Comparison of ENCODE assay signal across 8 cellular contexts in the genomic region with DNA sequence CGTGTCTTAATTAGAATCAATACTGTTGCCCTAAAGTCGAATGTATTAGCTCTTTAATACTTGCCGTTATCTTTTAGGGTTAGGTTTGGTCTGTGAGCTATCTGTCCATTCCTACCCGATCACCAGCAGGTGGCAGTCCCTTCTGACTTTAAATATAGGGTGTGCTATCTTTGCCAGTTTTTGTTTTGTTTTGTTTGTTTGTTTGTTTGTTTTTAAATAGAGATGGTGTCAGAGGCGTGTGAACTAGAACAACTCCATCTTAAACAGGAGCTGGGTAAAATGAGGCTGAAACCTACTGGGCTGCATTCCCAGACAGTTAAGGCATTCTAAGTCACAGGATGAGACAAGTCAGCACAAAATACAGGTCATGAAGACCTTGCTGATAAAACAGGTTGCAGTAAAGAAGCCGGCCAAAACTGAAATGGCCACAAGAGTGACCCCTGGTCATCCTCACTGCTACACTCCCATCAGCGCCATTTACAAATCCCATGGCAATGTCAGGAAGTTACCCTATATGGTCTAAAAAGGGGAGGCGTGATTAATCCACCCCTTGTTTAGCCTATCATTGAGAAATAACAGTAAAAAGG. TPM values are rescaled to one million over a fixed set of nuclear protein-coding genes. Genes with fewer than 3 reads are reported as not detected.
DNase-seq lines count a peak whose midpoint lies in the region; ATAC-seq and TF ChIP-seq lines count a peak whose summit lies in the region.

No MANE protein-coding gene starts in this region.

- peaks cover 14% of the 10 kb centered on the region for H4K20me1 ChIP-seq in SK-N-SH (ENCODE audit: insufficient read depth)

- H3K9me3 ChIP-seq in SK-N-SH (no peaks in the 10 kb centered on the region), iPS DF 6.9 (ENCODE audit: control insufficient read depth, insufficient read depth, low read length) (no peaks in the 10 kb centered on the region)

- ATAC-seq in Right ventricle myocardium superior (ENCODE audit: poor library complexity) (peak; percentile 47), sciatic nerve (peak; percentile 52)

- peaks cover 67% of the 10 kb centered on the region for H3K79me2 ChIP-seq in SK-N-SH (ENCODE audit: insufficient read depth)

- no peak for TF ChIP-seq EP300 in SK-N-SH (IDR thresholded peaks at IDR 0.05; ENCODE audit: borderline replicate concordance in 1 of 2, low read depth in 1 of 2, low read length in 1 of 2)

- no peak for DNase-seq in Right ventricle myocardium superior
- DNase-seq in cardiac septum (ENCODE audit: low spot score): no peak
- peak; percentile 61 for DNase-seq in KBM-7
- peak; percentile 62 for DNase-seq in SK-N-SH
- DNase-seq in astrocyte of the spinal cord (ENCODE audit: low read depth, low spot score): peak; percentile 61
- no peak for DNase-seq in iPS DF 6.9 (ENCODE audit: low read depth, low spot score)
- DNase-seq in sciatic nerve (ENCODE audit: low spot score): no peak
- DNase-seq in NCI-H774 (lab: John Stamatoyannopoulos, UW): no peak

- no peaks in the 10 kb centered on the region for H3K9me2 ChIP-seq in SK-N-SH

- H3K4me2 ChIP-seq in SK-N-SH: peak overlapping the region; percentile 90

- 24% methylated on average over 8 of the region's 8 CpGs for WGBS in SK-N-SH (ENCODE audit: low lambda C conversion rate)
- WGBS in iPS DF 6.9 (ENCODE audit: insufficient coverage, insufficient read length): no CpG with 5 or more reads among the region's 8 CpGs

- in situ Hi-C loops in KBM-7 (cut with MboI; ENCODE audit: low pct_unique_long_range_greater_than_20kb, low sequenced_read_pairs) (no loop called here), astrocyte of the spinal cord (cut with HindIII; ENCODE audit: low sequenced_read_pairs) (no loop called here)

- H3K36me3 ChIP-seq in SK-N-SH (replicated peaks in 1 of 2; ENCODE audit: control insufficient read depth in 1 of 2, insufficient read depth in 2 of 2, low read length in 1 of 2) (peaks cover 0 to 8% of the 10 kb centered on the region in 2 experiments), iPS DF 6.9 (ENCODE audit: control insufficient read depth, insufficient read depth, low read length) (no peaks in the 10 kb centered on the region)

- POLR2A ChIA-PET in SK-N-SH (lab: Yijun Ruan, JAX): interaction anchor here (0.6 to 1.4 kb wide), 5 partner anchors 16 to 318 kb away, joined by 3 to 4 read pairs (median 3); partner anchors contain the start of gene CSRNP2

- intact Hi-C loops in Right ventricle myocardium superior (cut with DNase I): no loop called here
- intact Hi-C loops in cardiac septum (cut with DNase I): loop anchor here (2.0 kb wide), 1 partner anchor 221 kb away; no protein-coding TSS in a partner anchor
- intact Hi-C loops in sciatic nerve (cut with DNase I): no loop called here

- TF ChIP-seq CTCF in SK-N-SH (IDR thresholded peaks at IDR 0.05) (peak; percentile 84), astrocyte of the spinal cord (IDR thresholded peaks at IDR 0.05; ENCODE audit: low read depth, low read length) (peak; percentile 77)

- H3K9ac ChIP-seq in SK-N-SH: peak overlapping the region; percentile 94; the same call in 1 of the 2 replicates

- H3K27me3 ChIP-seq in SK-N-SH (ENCODE audit: insufficient read depth): no peaks in the 10 kb centered on the region
- H3K27me3 ChIP-seq in iPS DF 6.9 (ENCODE audit: control insufficient read depth, insufficient read depth, low read length): no peaks in the 10 kb centered on the region

- peaks cover 3% of the 10 kb centered on the region for H3F3A ChIP-seq in SK-N-SH (replicated peaks; ENCODE audit: insufficient read depth)

- peak overlapping the region; percentile 91 to 93; a peak in 3 of 4 replicates for H3K27ac ChIP-seq in SK-N-SH (ENCODE audit: low read depth in 2 of 2, low read length in 1 of 2)
- H3K27ac ChIP-seq in iPS DF 6.9 (ENCODE audit: low read length): no peak overlapping the region

- H3K4me1 ChIP-seq in SK-N-SH (ENCODE audit: control insufficient read depth in 1 of 2, insufficient read depth in 2 of 2, low read depth in 1 of 2, low read length in 1 of 2) (peaks cover 8 to 9% of the 10 kb centered on the region in 2 experiments; a peak in 1 of 4 replicates), iPS DF 6.9 (ENCODE audit: control insufficient read depth, insufficient read depth, low read length) (no peaks in the 10 kb centered on the region)

- no peak overlapping the region; the same call in 1 of the 2 replicates for H2AFZ ChIP-seq in SK-N-SH (ENCODE audit: low read depth)

- H3K4me3 ChIP-seq in SK-N-SH (ENCODE audit: low read depth in 2 of 2, low read length in 1 of 2): peak overlapping the region; percentile 71 to 73
- peak overlapping the region; percentile 88 for H3K4me3 ChIP-seq in astrocyte of the spinal cord (ENCODE audit: low read depth, low read length)
- peak overlapping the region; percentile 81; the same call in 1 of the 2 replicates for H3K4me3 ChIP-seq in iPS DF 6.9 (ENCODE audit: low read length)

- peak; percentile 65 for TF ChIP-seq RAD21 in SK-N-SH (IDR thresholded peaks at IDR 0.05; ENCODE audit: low read length)

- CTCF ChIA-PET in SK-N-SH (lab: Yijun Ruan, JAX): interaction anchor here (0.6 to 3.4 kb wide), 38 partner anchors 9 to 653 kb away, joined by 3 to 32 read pairs (median 4); partner anchors contain the start of genes DIP2B and SLC11A2

TF ChIP-seq in SK-N-SH, 30 proteins besides CTCF, POLR2A, EP300 and RAD21 (continues in another document):
- TF ChIP-seq, protein P1, sequence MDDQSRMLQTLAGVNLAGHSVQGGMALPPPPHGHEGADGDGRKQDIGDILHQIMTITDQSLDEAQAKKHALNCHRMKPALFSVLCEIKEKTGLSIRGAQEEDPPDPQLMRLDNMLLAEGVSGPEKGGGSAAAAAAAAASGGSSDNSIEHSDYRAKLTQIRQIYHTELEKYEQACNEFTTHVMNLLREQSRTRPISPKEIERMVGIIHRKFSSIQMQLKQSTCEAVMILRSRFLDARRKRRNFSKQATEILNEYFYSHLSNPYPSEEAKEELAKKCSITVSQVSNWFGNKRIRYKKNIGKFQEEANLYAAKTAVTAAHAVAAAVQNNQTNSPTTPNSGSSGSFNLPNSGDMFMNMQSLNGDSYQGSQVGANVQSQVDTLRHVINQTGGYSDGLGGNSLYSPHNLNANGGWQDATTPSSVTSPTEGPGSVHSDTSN (IDR thresholded peaks at IDR 0.05): no peak
- TF ChIP-seq SIN3A (IDR thresholded peaks at IDR 0.05; ENCODE audit: borderline replicate concordance, low read depth, low read length): no peak
- TF ChIP-seq RCOR1 (IDR thresholded peaks at IDR 0.05; ENCODE audit: low read length): no peak; the same call in 1 of the 2 replicates
- no peak for TF ChIP-seq USF1 (IDR thresholded peaks at IDR 0.05; ENCODE audit: borderline replicate concordance, low read depth)
- no peak for TF ChIP-seq REST (IDR thresholded peaks at IDR 0.05; ENCODE audit: low read depth, low read length)
- no peak for TF ChIP-seq TEAD4 (IDR thresholded peaks at IDR 0.05; ENCODE audit: borderline replicate concordance, insufficient read depth)
- TF ChIP-seq SMC3 (IDR thresholded peaks at IDR 0.05; ENCODE audit: low read depth, low read length): no peak; the same call in 1 of the 2 replicates
- TF ChIP-seq MXI1 (IDR thresholded peaks at IDR 0.05; ENCODE audit: low read depth, low read length): no peak; the same call in 1 of the 2 replicates
- TF ChIP-seq YY1 (IDR thresholded peaks at IDR 0.05; ENCODE audit: low read depth): no peak
- TF ChIP-seq RXRA (IDR thresholded peaks at IDR 0.05; ENCODE audit: borderline replicate concordance, low read depth): no peak

RNA-seq across cellular contexts. Expression of gene ATF1, which starts 1.5 kb away (rescaled TPM):
- total RNA-seq in Right ventricle myocardium superior (22.1 TPM), cardiac septum (26.4 TPM), sciatic nerve (44.2 TPM)
- 25.0 and 34.2 TPM in 2 replicates for polyA plus RNA-seq in SK-N-SH (2012; rRNA removed)
- 24.0 and 24.6 TPM in 2 replicates for polyA plus RNA-seq in SK-N-SH (2012; cell fraction: cytosol; rRNA removed)
- 14.2 and 21.5 TPM in 2 replicates for polyA plus RNA-seq in SK-N-SH (2012; cell fraction: nucleus; rRNA removed)

Comparison
In these comparisons a context has a peak if more than half of its experiments do, and no peak if none do; other contexts are left out.
1. DNase-seq: peak in KBM-7 (single experiment), SK-N-SH (single experiment) and astrocyte of the spinal cord (single experiment); none in Right ventricle myocardium superior (single experiment), cardiac septum (single experiment), iPS DF 6.9 (single experiment), sciatic nerve (single experiment) and NCI-H774 (single experiment).
2. Peak in every context shown above with its lines, with median percentiles within 50 percentile points of each other: H3K4me3 ChIP-seq.